In genomic region chr6:97497713-97498331, GRCh38 we compare ENCODE assay signal across 8 cellular contexts.
DNase-seq lines count a peak whose midpoint lies in the region; ATAC-seq and TF ChIP-seq lines count a peak whose summit lies in the region.

No MANE protein-coding gene starts in this region.

- H3K4me1 ChIP-seq in CD8-positive, alpha-beta T cell (ENCODE audit: insufficient read depth, low read length): no peaks in the 10 kb centered on the region
- H3K4me1 ChIP-seq in left lung: no peaks in the 10 kb centered on the region

- peak; percentile 6 to 64 (median 47) for DNase-seq in CD8-positive, alpha-beta T cell
- DNase-seq in NCI-H226: peak; percentile 48
- peak; percentile 17 for DNase-seq in cerebellum (ENCODE audit: low spot score)
- DNase-seq in left lung: peak; percentile 37 to 73
- peak; percentile 30 to 49 for DNase-seq in stimulated activated CD4-positive, alpha-beta T cell treated with anti-CD3 and anti-CD28 coated beads, Interleukin-4, amount 100 ng/mL, for 48 hours (ENCODE audit: low read depth in 2 of 2)

- no peak overlapping the region for H3K4me3 Mint-ChIP-seq in CD8-positive, alpha-beta T cell

- H3K9me3 Mint-ChIP-seq in CD8-positive, alpha-beta T cell: no peaks in the 10 kb centered on the region

- H3K36me3 ChIP-seq in CD8-positive, alpha-beta T cell (ENCODE audit: insufficient read depth, low read length): no peaks in the 10 kb centered on the region
- no peaks in the 10 kb centered on the region for H3K36me3 ChIP-seq in left lung

- no peak overlapping the region for H3K4me3 ChIP-seq in CD8-positive, alpha-beta T cell (ENCODE audit: low read depth, low read length)
- no peak overlapping the region for H3K4me3 ChIP-seq in left lung

- H3K4me1 Mint-ChIP-seq in CD8-positive, alpha-beta T cell (ENCODE audit: low read depth): no peaks in the 10 kb centered on the region

- H3K9me3 ChIP-seq in CD8-positive, alpha-beta T cell (ENCODE audit: low read length): no peaks in the 10 kb centered on the region
- no peaks in the 10 kb centered on the region for H3K9me3 ChIP-seq in left lung

- peaks cover 12% of the 10 kb centered on the region for H3K27me3 Mint-ChIP-seq in CD8-positive, alpha-beta T cell (ENCODE audit: low read depth)

- intact Hi-C loops in CD8-positive, alpha-beta T cell (cut with DNase I, micrococcal nuclease): loop anchor here in 1 of 2 experiments (1.0 kb wide), 2 partner anchors 1347 to 1621 kb away; no protein-coding TSS in a partner anchor
- intact Hi-C loops in left lung (cut with DNase I): no loop called here

- H3K27ac Mint-ChIP-seq in CD8-positive, alpha-beta T cell: no peak overlapping the region

- peak; percentile 75 for ATAC-seq in CD8-positive, alpha-beta T cell
- peak; percentile 99 for ATAC-seq in GM19351 (IDR thresholded peaks at IDR 0.05; ENCODE audit: unreplicated experiment)
- ATAC-seq in HG03378 (IDR thresholded peaks at IDR 0.05; ENCODE audit: unreplicated experiment): peak; percentile 99
- ATAC-seq in activated CD4-positive, CD25-positive, alpha-beta regulatory T cell treated with anti-CD3 and anti-CD28 coated beads, Interleukin-2, amount 50 U/mL, for 24 hours: peak; percentile 72 to 78
- ATAC-seq in left lung: peak; percentile 97

- CTCF ChIA-PET in CD8-positive, alpha-beta T cell (lab: Charles Lee): interaction anchor here (0.6 to 6.2 kb wide), 5 partner anchors 12 to 1623 kb away, joined by 3 to 28 read pairs (median 4); no protein-coding TSS in a partner anchor

- H3K27me3 ChIP-seq in CD8-positive, alpha-beta T cell (ENCODE audit: insufficient read depth, low read length): no peaks in the 10 kb centered on the region
- H3K27me3 ChIP-seq in left lung: peaks cover 0 to 12% of the 10 kb centered on the region in 2 donors

- TF ChIP-seq CTCF in CD8-positive, alpha-beta T cell (IDR thresholded peaks at IDR 0.05): peak; percentile 84
- peak; percentile 71 for TF ChIP-seq CTCF in left lung (IDR thresholded peaks at IDR 0.05)

- H3K36me3 Mint-ChIP-seq in CD8-positive, alpha-beta T cell: no peaks in the 10 kb centered on the region

- POLR2A ChIA-PET in CD8-positive, alpha-beta T cell (lab: Charles Lee): no interaction called here

- H3K27ac ChIP-seq in CD8-positive, alpha-beta T cell (ENCODE audit: low read depth, low read length): no peak overlapping the region
- H3K27ac ChIP-seq in left lung: no peak overlapping the region
